ENCODE assay signal across 1 cellular context in genomic region chr14:23301288-23301968, GRCh38.
TF ChIP-seq lines count a peak whose summit lies in the region.

No MANE protein-coding gene starts in this region.

TF ChIP-seq in IMR-90, 13 proteins besides CTCF, POLR2A, EP300 and RAD21 (continued from another document):
- TF ChIP-seq ELK1 (IDR thresholded peaks at IDR 0.05; ENCODE audit: borderline replicate concordance, low read depth, low read length) (no peak), CHD1 (IDR thresholded peaks at IDR 0.05; ENCODE audit: low read depth, low read length) (no peak), MAFK (IDR thresholded peaks at IDR 0.05; ENCODE audit: low read depth, low read length) (peak; percentile 94), SMC3 (IDR thresholded peaks at IDR 0.05; ENCODE audit: low read depth, low read length) (no peak), MAZ (IDR thresholded peaks at IDR 0.05; ENCODE audit: borderline replicate concordance, low read depth, low read length) (peak; percentile 87; the same call in 1 of the 2 replicates), RFX5 (IDR thresholded peaks at IDR 0.05; ENCODE audit: low read depth, low read length) (no peak), MXI1 (IDR thresholded peaks at IDR 0.05; ENCODE audit: borderline replicate concordance, low read depth, low read length) (peak; percentile 80; the same call in 1 of the 2 replicates)
